ENCODE assay signal across 20 cellular contexts in the genomic region with DNA sequence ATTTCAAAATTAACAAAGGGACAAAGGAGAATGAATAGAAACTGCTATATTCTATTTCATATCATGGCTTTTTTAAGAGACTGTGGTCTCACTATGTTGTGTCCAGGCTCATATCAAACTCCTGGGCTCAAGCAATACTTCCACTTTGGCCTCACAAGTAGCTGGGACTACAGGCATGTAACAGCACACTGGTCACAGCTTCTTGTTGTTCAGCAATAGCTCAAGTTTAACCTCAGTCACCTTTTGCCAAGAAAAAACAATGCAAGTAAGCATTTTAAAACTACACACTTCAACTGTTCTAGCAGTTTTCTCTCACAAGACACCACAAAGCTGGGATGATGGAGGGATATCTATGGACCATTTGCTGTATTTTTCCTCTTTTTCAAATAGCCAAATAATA.
A peak's percentile ranks its signal among the peaks of the same experiment; 100 is the strongest.
DNase-seq lines count a peak whose midpoint lies in the region; ATAC-seq, FAIRE-seq and TF ChIP-seq lines count a peak whose summit lies in the region.
"Had no signal": no experiment of that assay in that cellular context is flagged by ENCODE, and none has a peak within 500 bp of the region (broad histone marks: within the 10 kb centered on the region; RNA-seq: fewer than 3 reads in every experiment).

No MANE protein-coding gene starts in this region.

- DNase-seq in activated T-cell treated with anti-CD3 and anti-CD28 coated beads, Interleukin-2, amount 50 U/mL, for 72 hours, result no peak
- DNase-seq in activated T-cell treated with anti-CD3 and anti-CD28 coated beads, Interleukin-2, amount 50 U/mL, for 48 hours, result no peak
- no peak for DNase-seq in GM12892 (ENCODE audit: insufficient read length)
- DNase-seq: Calu3, DMS79, NCI-H1048, NCI-H1436 treated with DMSO at 0.1 percent for 48 hours, NCI-H2029 treated with DMSO at 0.1 percent for 48 hours, NCI-H510A, NCI-H82, PC-3, SJCRH30 had no signal

- H3K27ac Mint-ChIP-seq in activated T-cell treated with anti-CD3 and anti-CD28 coated beads, Interleukin-2, amount 50 U/mL, for 72 hours, result peak overlapping the region; percentile 78
- peak overlapping the region; percentile 83 for H3K27ac Mint-ChIP-seq in activated naive CD8-positive, alpha-beta T cell

- no peak overlapping the region for H3K4me3 ChIP-seq in neutrophil (ENCODE audit: low read depth in 1 of 2, low read length in 1 of 2)
- H3K4me3 ChIP-seq: A549, SJCRH30 had no signal

- no peaks in the 10 kb centered on the region for H3K27me3 ChIP-seq in neutrophil
- H3K27me3 ChIP-seq: SJCRH30 had no signal

- peaks cover 0 to under 1% of the 10 kb centered on the region in 2 donors for H3K36me3 Mint-ChIP-seq in activated T-cell treated with anti-CD3 and anti-CD28 coated beads, Interleukin-2, amount 50 U/mL, for 72 hours (ENCODE audit: insufficient read depth in 2 of 2)
- H3K36me3 Mint-ChIP-seq in activated naive CD8-positive, alpha-beta T cell, result peaks cover 11% of the 10 kb centered on the region

- no peak for TF ChIP-seq CTCF in neutrophil (IDR thresholded peaks at IDR 0.05)

- FAIRE-seq in GM12892 (lab: Jason Lieb, UNC), result peak; percentile 44
- FAIRE-seq: A549, G401.6 had no signal

- peak overlapping the region in 1 of 2 donors; percentile 32 for H3K4me3 Mint-ChIP-seq in activated T-cell treated with anti-CD3 and anti-CD28 coated beads, Interleukin-2, amount 50 U/mL, for 72 hours
- H3K4me3 Mint-ChIP-seq in activated naive CD8-positive, alpha-beta T cell, result no peak overlapping the region

- H3K36me3 ChIP-seq in neutrophil, result no peaks in the 10 kb centered on the region
- H3K36me3 ChIP-seq: SJCRH30 had no signal

- H3K4me1 ChIP-seq in neutrophil (ENCODE audit: control insufficient read depth in 1 of 2, insufficient read depth in 1 of 2, low read depth in 1 of 2, low read length in 1 of 2), result peaks cover 50 to 79% of the 10 kb centered on the region in 2 experiments
- H3K4me1 ChIP-seq: A549, SJCRH30 had no signal

- H3K9me3 ChIP-seq in neutrophil, result no peaks in the 10 kb centered on the region
- H3K9me3 ChIP-seq: A549, SJCRH30 had no signal

- peaks cover 100% of the 10 kb centered on the region for H3K4me1 Mint-ChIP-seq in activated T-cell treated with anti-CD3 and anti-CD28 coated beads, Interleukin-2, amount 50 U/mL, for 72 hours (ENCODE audit: low read depth)
- H3K4me1 Mint-ChIP-seq in activated naive CD8-positive, alpha-beta T cell (ENCODE audit: low read depth), result peaks cover 96% of the 10 kb centered on the region

- no peak for TF ChIP-seq POLR2A in GM12892 (IDR thresholded peaks at IDR 0.05; ENCODE audit: low read depth, low read length)

- no peaks in the 10 kb centered on the region for H3K9me3 Mint-ChIP-seq in activated T-cell treated with anti-CD3 and anti-CD28 coated beads, Interleukin-2, amount 50 U/mL, for 72 hours
- no peaks in the 10 kb centered on the region for H3K9me3 Mint-ChIP-seq in activated naive CD8-positive, alpha-beta T cell (ENCODE audit: low read depth)
- H3K9me3 Mint-ChIP-seq: CD14-positive monocyte had no signal

- no peak for ATAC-seq in activated T-cell treated with anti-CD3 and anti-CD28 coated beads, Interleukin-2, amount 50 U/mL, for 72 hours (replicated peaks in 1 of 2)
- no peak for ATAC-seq in GM18867 (IDR thresholded peaks at IDR 0.05; ENCODE audit: unreplicated experiment)
- no peak for ATAC-seq in GM21723 (IDR thresholded peaks at IDR 0.05; ENCODE audit: unreplicated experiment)
- no peak for ATAC-seq in HG03442 (IDR thresholded peaks at IDR 0.05; ENCODE audit: unreplicated experiment)
- ATAC-seq: A549, PC-3 had no signal

- peak overlapping the region; percentile 48 for H3K27ac ChIP-seq in neutrophil
- H3K27ac ChIP-seq: A549, SJCRH30 had no signal

- no peaks in the 10 kb centered on the region for H3K27me3 Mint-ChIP-seq in activated T-cell treated with anti-CD3 and anti-CD28 coated beads, Interleukin-2, amount 50 U/mL, for 72 hours (ENCODE audit: low read depth)
- no peaks in the 10 kb centered on the region for H3K27me3 Mint-ChIP-seq in activated naive CD8-positive, alpha-beta T cell
